ENCODE assay signal across 8 cellular contexts in the genomic region with DNA sequence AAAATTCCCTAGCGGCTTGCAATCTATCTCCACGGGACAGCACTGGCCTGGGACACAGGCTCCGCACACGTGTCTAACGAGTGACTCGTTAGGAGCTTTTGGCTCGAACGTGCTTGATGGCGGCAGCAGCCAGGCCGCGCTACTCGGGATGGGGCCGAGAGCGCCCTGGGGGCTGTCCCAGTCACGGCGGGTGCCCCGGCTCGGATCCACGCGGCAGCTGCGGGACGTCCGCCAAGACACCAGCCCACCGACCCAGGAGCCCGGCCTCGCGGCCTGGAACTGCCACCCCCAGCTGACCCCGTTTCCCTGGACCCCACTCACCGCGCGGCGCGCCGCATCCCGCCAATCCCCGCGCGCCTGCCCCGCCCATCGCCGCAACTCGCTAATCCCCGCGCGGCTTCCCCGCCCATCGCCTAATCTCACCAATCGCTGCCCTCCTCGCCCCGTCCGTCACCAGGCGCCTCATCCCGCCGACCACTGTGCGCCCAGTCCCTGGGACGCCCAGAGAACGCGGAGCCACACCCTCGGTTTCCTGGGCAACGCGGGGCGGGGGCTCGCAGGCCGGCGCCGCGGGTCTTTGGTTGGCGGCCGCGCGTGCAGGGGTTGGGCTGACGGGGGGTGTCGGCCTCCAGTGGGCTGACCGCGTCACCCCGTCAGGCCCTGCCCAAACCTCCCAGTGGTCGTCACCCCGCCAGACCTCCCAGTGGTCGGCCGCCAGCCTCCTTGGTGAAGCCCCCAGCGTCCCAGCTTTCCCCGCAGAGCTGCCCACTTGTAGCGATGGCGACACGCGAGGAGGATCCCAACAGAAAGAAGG. TPM values are rescaled to one million over a fixed set of nuclear protein-coding genes. Genes with fewer than 3 reads are reported as not detected.
A peak's percentile ranks its signal among the peaks of the same experiment; 100 is the strongest.
DNase-seq lines count a peak whose midpoint lies in the region; ATAC-seq and TF ChIP-seq lines count a peak whose summit lies in the region.

A gene (minus strand): TSS at position 359 of the 814 bp plus-strand sequence. CDS start 1,495 bp downstream, outside the sequence.

- H3K4me2 ChIP-seq in parathyroid adenoma (ENCODE audit: low read length) = peak within 1 kb of the TSS; percentile 97

- no peaks in the 10 kb centered on the region for H3K9me3 Mint-ChIP-seq in activated naive CD8-positive, alpha-beta T cell treated with anti-CD3 and anti-CD28 coated beads, Interleukin-2, amount 50 U/mL, for 24 hours

- H3K27ac ChIP-seq in parathyroid adenoma (peak within 1 kb of the TSS; percentile 63), tibial nerve (peak within 1 kb of the TSS; percentile 77 to 94 (median 88))

- peak; percentile 39 to 79 for TF ChIP-seq POLR2A in tibial nerve (IDR thresholded peaks at IDR 0.05)

- no peaks in the 10 kb centered on the region for H3K9me3 ChIP-seq in parathyroid adenoma (ENCODE audit: control insufficient read depth, low read length)
- no peaks in the 10 kb centered on the region for H3K9me3 ChIP-seq in tibial nerve

- intact Hi-C loops in Right ventricle myocardium superior (cut with DNase I) = loop anchor here (5.0 kb wide), 1 partner anchor 41 kb away; a partner anchor contains a TSS

- H3K27ac Mint-ChIP-seq in activated naive CD8-positive, alpha-beta T cell treated with anti-CD3 and anti-CD28 coated beads, Interleukin-2, amount 50 U/mL, for 24 hours = peak within 1 kb of the TSS; percentile 75

- peak within 1 kb of the TSS; percentile 98 for H2AFZ ChIP-seq in parathyroid adenoma

- H3K36me3 Mint-ChIP-seq in activated naive CD8-positive, alpha-beta T cell treated with anti-CD3 and anti-CD28 coated beads, Interleukin-2, amount 50 U/mL, for 24 hours (ENCODE audit: low read depth) = peaks cover 32% of the 10 kb centered on the region

- H3K4me1 ChIP-seq in parathyroid adenoma (peaks cover 5% of the 10 kb centered on the region), tibial nerve (peaks cover 0 to 34% (median 9%) of the 10 kb centered on the region in 4 donors)

- peak in 1 of 2 donors; percentile 73 for TF ChIP-seq EP300 in tibial nerve (IDR thresholded peaks at IDR 0.05)

- no peak for TF ChIP-seq CTCF in GM12864 (IDR thresholded peaks at IDR 0.05; ENCODE audit: low read depth, low read length, missing control alignments)
- TF ChIP-seq CTCF in parathyroid adenoma (IDR thresholded peaks at IDR 0.05) = no peak
- TF ChIP-seq CTCF in tibial nerve (IDR thresholded peaks at IDR 0.05) = peak in 3 of 5 experiments; percentile 6 to 40 (median 21)

- H3K4me1 Mint-ChIP-seq in activated naive CD8-positive, alpha-beta T cell treated with anti-CD3 and anti-CD28 coated beads, Interleukin-2, amount 50 U/mL, for 24 hours = peaks cover 40% of the 10 kb centered on the region

- no peaks in the 10 kb centered on the region for H3K27me3 Mint-ChIP-seq in activated naive CD8-positive, alpha-beta T cell treated with anti-CD3 and anti-CD28 coated beads, Interleukin-2, amount 50 U/mL, for 24 hours

- 0 to 1% methylated on average over 54 to 64 of the region's 86 CpGs for WGBS in tibial nerve, 2 donors

- ATAC-seq in HG02678 (IDR thresholded peaks at IDR 0.05; ENCODE audit: unreplicated experiment) = peak; percentile 99
- peak; percentile 100 for ATAC-seq in activated naive CD8-positive, alpha-beta T cell treated with anti-CD3 and anti-CD28 coated beads, Interleukin-2, amount 50 U/mL, for 24 hours
- ATAC-seq in Right ventricle myocardium superior (ENCODE audit: poor library complexity) = peak; percentile 98

- H3K36me3 ChIP-seq in parathyroid adenoma (ENCODE audit: control insufficient read depth, insufficient read depth, low read length) = no peaks in the 10 kb centered on the region
- H3K36me3 ChIP-seq in tibial nerve = peaks cover 0 to 33% (median 0%) of the 10 kb centered on the region in 3 donors

- H3K27me3 ChIP-seq in parathyroid adenoma (ENCODE audit: control insufficient read depth, insufficient read depth, low read length) = no peaks in the 10 kb centered on the region
- no peaks in the 10 kb centered on the region for H3K27me3 ChIP-seq in tibial nerve

- H3K79me2 ChIP-seq in parathyroid adenoma = peaks cover 7% of the 10 kb centered on the region

- H3K4me3 ChIP-seq in GM12864 (ENCODE audit: low read depth, low read length) = peak within 1 kb of the TSS; percentile 81
- H3K4me3 ChIP-seq in parathyroid adenoma (ENCODE audit: low read depth, low read length) = peak within 1 kb of the TSS; percentile 75
- H3K4me3 ChIP-seq in tibial nerve = peak within 1 kb of the TSS; percentile 69 to 94 (median 76)

- H3K9ac ChIP-seq in parathyroid adenoma = peak within 1 kb of the TSS; percentile 42

- peak within 1 kb of the TSS; percentile 88 for H3K4me3 Mint-ChIP-seq in activated naive CD8-positive, alpha-beta T cell treated with anti-CD3 and anti-CD28 coated beads, Interleukin-2, amount 50 U/mL, for 24 hours

- DNase-seq in GM12864 (ENCODE audit: low read depth) = peak; percentile 70
- peak; percentile 96 for DNase-seq in NCI-H128 (lab: John Stamatoyannopoulos, UW; ENCODE audit: unreplicated experiment)
- DNase-seq in SW480 (ENCODE audit: low spot score) = peak; percentile 97
- DNase-seq in activated naive CD8-positive, alpha-beta T cell treated with anti-CD3 and anti-CD28 coated beads, Interleukin-2, amount 50 U/mL, for 24 hours = peak; percentile 99
- DNase-seq in Right ventricle myocardium superior = peak; percentile 99
- peak; percentile 95 to 96 for DNase-seq in tibial nerve (ENCODE audit: low spot score in 2 of 2)

RNA-seq across cellular contexts. Expression of the gene that starts here (rescaled TPM):
- total RNA-seq in Right ventricle myocardium superior (75.3 TPM), tibial nerve (10 to 100 TPM; 33.9 to 87.9 (median 71.0) TPM)

Comparison
In these comparisons a context has a peak if more than half of its experiments do, and no peak if none do; other contexts are left out.
1. Peak in every context shown above with its lines: DNase-seq, ATAC-seq, H3K4me3 ChIP-seq and H3K27ac ChIP-seq.
2. CTCF ChIP-seq: peak in tibial nerve (3 of 5); none in GM12864 (single experiment) and parathyroid adenoma (single experiment).